Comparison of ENCODE assay signal across 9 cellular contexts in genomic region chr20:63697868-63698545, GRCh38. TPM values are rescaled to one million over a fixed set of nuclear protein-coding genes. Genes with fewer than 3 reads are reported as not detected.
DNase-seq lines count a peak whose midpoint lies in the region; ATAC-seq and TF ChIP-seq lines count a peak whose summit lies in the region.
"Had no signal": no experiment of that assay in that cellular context is flagged by ENCODE, and none has a peak within 500 bp of the region (broad histone marks: within the 10 kb centered on the region; RNA-seq: fewer than 3 reads in every experiment).

No MANE protein-coding gene starts in this region.

- H3K4me1 Mint-ChIP-seq in MCF 10A (ENCODE audit: insufficient read depth, unreplicated experiment), result peaks cover 15% of the 10 kb centered on the region

- DNase-seq in GM19240 (ENCODE audit: insufficient read length, low spot score), result peak; percentile 0
- DNase-seq in MCF 10A (ENCODE audit: unreplicated experiment), result peak; percentile 44
- DNase-seq in psoas muscle, result peak in 1 of 2 donors; percentile 58
- no peak for DNase-seq in NCI-H748 treated with DMSO at 0.1 percent for 48 hours (lab: John Stamatoyannopoulos, UW)
- DNase-seq in activated effector memory CD4-positive, alpha-beta T cell treated with Interleukin-2 at 50 U/mL for 16 hours, result no peak
- DNase-seq: activated CD4-positive, alpha-beta T cell treated with anti-CD3 and anti-CD28 coated beads, Interleukin-2, amount 50 U/mL, for 4 hours; NCI-H1092 treated with DMSO at 0.1 percent for 48 hours had no signal

- H3K4me3 Mint-ChIP-seq in MCF 10A (ENCODE audit: unreplicated experiment), result peak overlapping the region; percentile 72

- no peak overlapping the region for H3K27ac Mint-ChIP-seq in MCF 10A (ENCODE audit: low read depth, unreplicated experiment)

- H3K27ac ChIP-seq in psoas muscle, result peak overlapping the region; percentile 66
- H3K27ac ChIP-seq: parathyroid adenoma had no signal

- intact Hi-C loops in MCF 10A (cut with micrococcal nuclease), result loop anchor here (2.0 to 5.0 kb wide), 4 partner anchors 15 to 161 kb away; partner anchors contain the start of genes PTK6 and RTEL1
- intact Hi-C loops in psoas muscle (cut with DNase I), result no loop called here

- H3K4me1 ChIP-seq in psoas muscle, result peaks cover 36% of the 10 kb centered on the region
- H3K4me1 ChIP-seq: parathyroid adenoma had no signal

- H3K9me3 ChIP-seq in psoas muscle, result no peaks in the 10 kb centered on the region

- H3K27me3 Mint-ChIP-seq in MCF 10A (ENCODE audit: insufficient read depth, unreplicated experiment), result no peaks in the 10 kb centered on the region

- ATAC-seq in psoas muscle, result no peak
- ATAC-seq in HG03135 (IDR thresholded peaks at IDR 0.05; ENCODE audit: unreplicated experiment), result no peak

- H3K36me3 Mint-ChIP-seq in MCF 10A (ENCODE audit: insufficient read depth, unreplicated experiment), result peaks cover 59% of the 10 kb centered on the region

- peak overlapping the region; percentile 9 for H3K4me3 ChIP-seq in psoas muscle

- 69 to 81% (median 79%) methylated on average over 39 to 40 of the region's 40 CpGs for WGBS in psoas muscle, 3 donors

- POLR2A ChIA-PET in MCF 10A (lab: Yijun Ruan, JAX), result interaction anchor here (0.6 to 5.4 kb wide), 22 partner anchors 9 to 347 kb away, joined by 3 to 79 read pairs (median 5); partner anchors contain the start of genes ARFRP1, GMEB2, PPDPF and PRPF6

- no TSS peak for BruUV-seq in MCF 10A (replicated peaks; lab: Mats Ljungman, UMichigan)

- no peaks in the 10 kb centered on the region for H3K9me3 Mint-ChIP-seq in MCF 10A (ENCODE audit: unreplicated experiment)

- H3K27me3 ChIP-seq in psoas muscle (ENCODE audit: insufficient read depth in 3 of 3, low read length in 2 of 3), result no peaks in the 10 kb centered on the region

- TF ChIP-seq CTCF in MCF 10A (IDR thresholded peaks at IDR 0.05; ENCODE audit: unreplicated experiment), result no peak
- no peak for TF ChIP-seq CTCF in psoas muscle (IDR thresholded peaks at IDR 0.05)

- H3K36me3 ChIP-seq in psoas muscle (ENCODE audit: insufficient read depth in 1 of 2, low read depth in 1 of 2), result peaks cover 7 to 27% of the 10 kb centered on the region in 2 donors

- CTCF ChIA-PET in MCF 10A (lab: Yijun Ruan, JAX), result interaction anchor here (0.7 to 2.0 kb wide), 5 partner anchors 9 to 160 kb away, joined by 3 to 7 read pairs (median 5); partner anchors contain the start of genes ARFRP1, PTK6, STMN3 and ZGPAT

RNA-seq across cellular contexts. Expression of gene TNFRSF6B, which starts 1.6 kb away (rescaled TPM):
- total RNA-seq in MCF 10A (2022) (12.3 and 24.4 TPM in 2 replicates), psoas muscle (1 to 10 TPM in 3 of 4 donors, not detected in 1; 1.3 to 2.2 (median 1.6) TPM)
- 10 to 100 TPM in 1 of 3 donors, 1 to 10 TPM in 1, under 1 TPM in 1; 0.56 to 16.1 (median 6.1) TPM for polyA plus RNA-seq in psoas muscle

RNA-seq across cellular contexts. Expression of gene ARFRP1, which starts 9.8 kb away (rescaled TPM):
- total RNA-seq in MCF 10A (2022), result 60.1 and 65.4 TPM in 2 replicates
- total RNA-seq in psoas muscle, result 10 to 100 TPM; 22.9 to 38.9 (median 32.6) TPM
- polyA plus RNA-seq in psoas muscle, result 10 to 100 TPM; 31.7 to 74.0 (median 32.4) TPM

RNA-seq across cellular contexts. Expression of gene ZGPAT, which starts 9.8 kb away (rescaled TPM):
- 19.5 and 22.2 TPM in 2 replicates for total RNA-seq in MCF 10A (2022)
- total RNA-seq in psoas muscle, result 10 to 100 TPM; 10.7 to 18.2 (median 14.9) TPM
- 10 to 100 TPM; 28.4 to 54.8 (median 43.6) TPM for polyA plus RNA-seq in psoas muscle

RNA-seq across cellular contexts. Expression of gene LIME1, which starts 38.5 kb away (rescaled TPM):
- total RNA-seq in MCF 10A (2022) (10.1 and 16.0 TPM in 2 replicates), psoas muscle (1 to 10 TPM; 1.7 to 4.6 (median 2.6) TPM)
- polyA plus RNA-seq in psoas muscle, result 1 to 10 TPM; 3.1 to 5.1 (median 4.4) TPM

RNA-seq across cellular contexts. Expression of gene RTEL1, which starts 39.9 kb away (rescaled TPM):
- total RNA-seq in MCF 10A (2022) (27.9 and 39.2 TPM in 2 replicates), psoas muscle (10 to 100 TPM in 2 of 4 donors, 1 to 10 TPM in 2; 9.2 to 17.5 (median 10.9) TPM)
- polyA plus RNA-seq in psoas muscle, result 1 to 10 TPM; 5.2 to 7.3 (median 7.1) TPM

Comparison
In these comparisons a context has a peak if more than half of its experiments do, and no peak if none do; other contexts are left out.
1. DNase-seq: peak in GM19240 (single experiment) and MCF 10A (single experiment); none in NCI-H748 treated with DMSO at 0.1 percent for 48 hours (single experiment) and activated effector memory CD4-positive, alpha-beta T cell treated with Interleukin-2 at 50 U/mL for 16 hours (single experiment).